ENCODE assay signal across 1 cellular context in genomic region chr1:24101796-24102580, GRCh38.
A peak's percentile ranks its signal among the peaks of the same experiment; 100 is the strongest.
TF ChIP-seq lines count a peak whose summit lies in the region.

No MANE protein-coding gene starts in this region.

TF ChIP-seq in K562, 482 proteins besides CTCF, POLR2A, EP300 and RAD21:
- TF ChIP-seq BCOR (IDR thresholded peaks at IDR 0.05) (0 out of 2 replicates have a peak, but pooled peaks have one; percentile 29), VEZF1 (CRISPR knock-in tag; IDR thresholded peaks at IDR 0.05) (peak; percentile 35; the same call in 1 of the 2 replicates), L3MBTL2 (IDR thresholded peaks at IDR 0.05) (no peak), ZFP36 (IDR thresholded peaks at IDR 0.05; ENCODE audit: low read depth, low read length, partially characterized antibody) (peak; percentile 81), RBM25 (IDR thresholded peaks at IDR 0.05; ENCODE audit: low read depth, low read length, severe bottlenecking) (peak; percentile 43)
